Comparison of ENCODE assay signal across 4 cellular contexts in genomic region chr2:97023893-97024182, GRCh38. TPM values are rescaled to one million over a fixed set of nuclear protein-coding genes. Genes with fewer than 3 reads are reported as not detected.
"Had no signal": no experiment of that assay in that cellular context is flagged by ENCODE, and none has a peak within 500 bp of the region (broad histone marks: within the 10 kb centered on the region; RNA-seq: fewer than 3 reads in every experiment).

No MANE protein-coding gene starts in this region.

RNA-seq across cellular contexts. Expression of gene FAM178B, which starts 37.5 kb away (rescaled TPM):
- total RNA-seq: epithelial cell of proximal tubule, occipital lobe, pancreas, progenitor cell of endocrine pancreas had no signal
